19 cellular contexts compared by ENCODE assay signal in genomic region chr6:26332843-26333242, GRCh38. TPM values are rescaled to one million over a fixed set of nuclear protein-coding genes. Genes with fewer than 3 reads are reported as not detected.
DNase-seq lines count a peak whose midpoint lies in the region; ATAC-seq, FAIRE-seq and TF ChIP-seq lines count a peak whose summit lies in the region.
"Had no signal": no experiment of that assay in that cellular context is flagged by ENCODE, and none has a peak within 500 bp of the region (broad histone marks: within the 10 kb centered on the region; RNA-seq: fewer than 3 reads in every experiment).

No MANE protein-coding gene starts in this region.

- CTCF ChIA-PET in MCF 10A (lab: Yijun Ruan, JAX) = interaction anchor here (1.4 to 1.5 kb wide), 2 partner anchors 9 to 263 kb away, joined by 6 read pairs; no protein-coding TSS in a partner anchor

- no peak overlapping the region for H3K9ac ChIP-seq in astrocyte (ENCODE audit: low read length)
- no peak overlapping the region for H3K9ac ChIP-seq in smooth muscle cell (ENCODE audit: low read depth)

- no peaks in the 10 kb centered on the region for H3K27me3 Mint-ChIP-seq in MCF 10A (ENCODE audit: insufficient read depth, unreplicated experiment)
- peaks cover 6% of the 10 kb centered on the region for H3K27me3 Mint-ChIP-seq in astrocyte (ENCODE audit: low read depth, unreplicated experiment)

- no TSS peak for BruUV-seq in MCF 10A (replicated peaks; lab: Mats Ljungman, UMichigan)

- H4K20me1 ChIP-seq in astrocyte (ENCODE audit: insufficient read depth, low read length) (no peaks in the 10 kb centered on the region), smooth muscle cell (ENCODE audit: low read depth) (no peaks in the 10 kb centered on the region)

- FAIRE-seq in astrocyte (lab: Jason Lieb, UNC) = no peak
- FAIRE-seq: GM18507 had no signal

- H2AFZ ChIP-seq in astrocyte (ENCODE audit: low read depth, low read length) (no peak overlapping the region), smooth muscle cell (ENCODE audit: low read depth) (no peak overlapping the region)

- no peak overlapping the region for H3K27ac Mint-ChIP-seq in MCF 10A (ENCODE audit: low read depth, unreplicated experiment)
- H3K27ac Mint-ChIP-seq in astrocyte (ENCODE audit: unreplicated experiment) = no peak overlapping the region
- H3K27ac Mint-ChIP-seq: activated naive CD4-positive, alpha-beta T cell treated with anti-CD3 and anti-CD28 coated beads, Interleukin-2, amount 50 U/mL, for 72 hours; B cell had no signal

- H3K36me3 ChIP-seq in breast epithelium (no peaks in the 10 kb centered on the region), astrocyte (ENCODE audit: insufficient read depth, low read length) (no peaks in the 10 kb centered on the region), smooth muscle cell (ENCODE audit: low read depth) (no peaks in the 10 kb centered on the region), body of pancreas (replicated peaks in 1 of 2; ENCODE audit: insufficient read depth in 1 of 2, low read depth in 2 of 2) (no peaks in the 10 kb centered on the region)
- H3K36me3 ChIP-seq: heart right ventricle had no signal

- POLR2A ChIA-PET in MCF 10A (lab: Yijun Ruan, JAX) = interaction anchor here (0.7 to 8.4 kb wide), 4 partner anchors 10 to 273 kb away, joined by 3 to 89 read pairs (median 14); no protein-coding TSS in a partner anchor

- TF ChIP-seq POLR2A in breast epithelium (IDR thresholded peaks at IDR 0.05) (no peak), body of pancreas (IDR thresholded peaks at IDR 0.05) (no peak)

- H3K9me3 ChIP-seq in breast epithelium = no peaks in the 10 kb centered on the region
- H3K9me3 ChIP-seq in astrocyte (ENCODE audit: insufficient read depth, low read depth, low read length) = no peaks in the 10 kb centered on the region
- H3K9me3 ChIP-seq in smooth muscle cell (replicated peaks; ENCODE audit: low read depth) = no peaks in the 10 kb centered on the region
- H3K9me3 ChIP-seq in body of pancreas = peaks cover 0 to 8% (median 0%) of the 10 kb centered on the region in 3 donors

- H3K79me2 ChIP-seq in astrocyte (ENCODE audit: insufficient read depth, low read length) (no peaks in the 10 kb centered on the region), smooth muscle cell (ENCODE audit: low read depth) (no peaks in the 10 kb centered on the region)

- intact Hi-C loops in MCF 10A (cut with micrococcal nuclease) = no loop called here
- intact Hi-C loops in breast epithelium (cut with DNase I; ENCODE audit: low total_unique reads) = no loop called here
- intact Hi-C loops in body of pancreas (cut with DNase I) = no loop called here

- H3K4me1 Mint-ChIP-seq in MCF 10A (ENCODE audit: insufficient read depth, unreplicated experiment) (peaks cover 28% of the 10 kb centered on the region), astrocyte (ENCODE audit: low read depth, unreplicated experiment) (peaks cover 14% of the 10 kb centered on the region)

- no peak for ATAC-seq in body of pancreas
- ATAC-seq: activated naive CD4-positive, alpha-beta T cell treated with anti-CD3 and anti-CD28 coated beads, Interleukin-2, amount 50 U/mL, for 72 hours; heart right ventricle; left lobe of liver had no signal

- H3F3A ChIP-seq in smooth muscle cell (ENCODE audit: low read depth) = peaks cover 12% of the 10 kb centered on the region

- peak overlapping the region; percentile 75 for H3K4me3 Mint-ChIP-seq in MCF 10A (ENCODE audit: unreplicated experiment)
- H3K4me3 Mint-ChIP-seq in astrocyte (ENCODE audit: unreplicated experiment) = peak overlapping the region; percentile 91
- H3K4me3 Mint-ChIP-seq: B cell had no signal

- 62% methylated on average over 3 of the region's 3 CpGs for WGBS in smooth muscle cell (ENCODE audit: low lambda C conversion rate)
- WGBS in body of pancreas, 2 donors = 50 to 62% methylated on average over 3 of the region's 3 CpGs

- H3K4me2 ChIP-seq in astrocyte (ENCODE audit: low read length) = peak overlapping the region; percentile 93
- peak overlapping the region; percentile 91 for H3K4me2 ChIP-seq in smooth muscle cell

- H3K27ac ChIP-seq in breast epithelium = no peak overlapping the region
- no peak overlapping the region for H3K27ac ChIP-seq in astrocyte (ENCODE audit: low read depth, low read length)
- no peak overlapping the region for H3K27ac ChIP-seq in smooth muscle cell (ENCODE audit: low read depth)
- no peak overlapping the region for H3K27ac ChIP-seq in body of pancreas
- H3K27ac ChIP-seq: heart right ventricle had no signal

- TF ChIP-seq CTCF in MCF 10A (IDR thresholded peaks at IDR 0.05; ENCODE audit: unreplicated experiment) (no peak), breast epithelium (IDR thresholded peaks at IDR 0.05) (no peak), LNCaP clone FGC (IDR thresholded peaks at IDR 0.05; ENCODE audit: control insufficient read depth, extremely low read depth, insufficient read depth) (no peak), astrocyte (IDR thresholded peaks at IDR 0.05; ENCODE audit: insufficient read depth, low read depth, low read length) (no peak), smooth muscle cell (IDR thresholded peaks at IDR 0.05; ENCODE audit: borderline replicate concordance, insufficient read depth, poor library complexity, severe bottlenecking) (no peak), body of pancreas (IDR thresholded peaks at IDR 0.05) (no peak)

- H3K9me3 Mint-ChIP-seq in MCF 10A (ENCODE audit: unreplicated experiment) = no peaks in the 10 kb centered on the region
- H3K9me3 Mint-ChIP-seq in astrocyte (ENCODE audit: unreplicated experiment) = no peaks in the 10 kb centered on the region
- H3K9me3 Mint-ChIP-seq: activated naive CD4-positive, alpha-beta T cell treated with anti-CD3 and anti-CD28 coated beads, Interleukin-2, amount 50 U/mL, for 72 hours had no signal

- H3K4me1 ChIP-seq in breast epithelium = no peaks in the 10 kb centered on the region
- H3K4me1 ChIP-seq in astrocyte (ENCODE audit: insufficient read depth, low read length) = peaks cover 11% of the 10 kb centered on the region
- H3K4me1 ChIP-seq in smooth muscle cell (ENCODE audit: low read depth) = peaks cover 14% of the 10 kb centered on the region
- no peaks in the 10 kb centered on the region for H3K4me1 ChIP-seq in body of pancreas

- DNase-seq in MCF 10A (ENCODE audit: unreplicated experiment) (no peak), breast epithelium (ENCODE audit: low spot score in 2 of 2) (no peak), LNCaP clone FGC (ENCODE audit: low read depth) (no peak), astrocyte (ENCODE audit: low read depth) (no peak), smooth muscle cell (lab: John Stamatoyannopoulos, UW; ENCODE audit: unreplicated experiment) (no peak), NCI-H446 treated with DMSO at 0.1 percent for 48 hours (lab: John Stamatoyannopoulos, UW) (no peak), NCI-H128 (lab: John Stamatoyannopoulos, UW; ENCODE audit: unreplicated experiment) (no peak), body of pancreas (no peak)
- DNase-seq: activated CD4-positive, alpha-beta T cell treated with anti-CD3 and anti-CD28 coated beads, Interleukin-2, amount 50 U/mL, for 1 hour; cerebellar nuclear complex; heart right ventricle; NCI-H1092; NCI-H2227 treated with DMSO at 0.1 percent for 48 hours; retina; stimulated activated CD4-positive, alpha-beta T cell treated with anti-CD3 and anti-CD28 coated beads, Interleukin-4, amount 100 ng/mL, for 1 hour had no signal

- H3K36me3 Mint-ChIP-seq in MCF 10A (ENCODE audit: insufficient read depth, unreplicated experiment) = peaks cover 26% of the 10 kb centered on the region
- no peaks in the 10 kb centered on the region for H3K36me3 Mint-ChIP-seq in astrocyte (ENCODE audit: low read depth, unreplicated experiment)

- H3K27me3 ChIP-seq in breast epithelium (peaks cover 0 to 63% of the 10 kb centered on the region in 2 donors), astrocyte (ENCODE audit: insufficient read depth, low read length) (no peaks in the 10 kb centered on the region), smooth muscle cell (ENCODE audit: low read depth) (peaks cover 20% of the 10 kb centered on the region), body of pancreas (peaks cover 4 to 32% of the 10 kb centered on the region in 2 donors)

- H3K4me3 ChIP-seq in breast epithelium (no peak overlapping the region), LNCaP clone FGC (ENCODE audit: low read depth, low read length) (peak overlapping the region; percentile 70), astrocyte (ENCODE audit: insufficient read depth, low read depth, low read length) (no peak overlapping the region), smooth muscle cell (no peak overlapping the region), body of pancreas (no peak overlapping the region)
- H3K4me3 ChIP-seq: heart right ventricle had no signal

RNA-seq across cellular contexts. Expression of gene BTN3A2, which starts 32.2 kb away (rescaled TPM):
- total RNA-seq in MCF 10A (2022) (9.9 and 16.4 TPM in 2 replicates), breast epithelium (10 to 100 TPM; 13.6 to 20.3 (median 13.8) TPM), astrocyte (31.7 and 34.1 TPM in 2 replicates), smooth muscle cell (5.1 and 19.7 TPM in 2 replicates), body of pancreas (1 to 10 TPM; 5.9 to 8.6 TPM)
- 7.6 and 13.3 TPM in 2 replicates for polyA plus RNA-seq in smooth muscle cell

RNA-seq across cellular contexts. Expression of gene BTN2A2, which starts 50.1 kb away (rescaled TPM):
- total RNA-seq in MCF 10A (2022) (6.7 and 8.7 TPM in 2 replicates), breast epithelium (10 to 100 TPM in 2 of 3 donors, 1 to 10 TPM in 1; 4.8 to 18.7 (median 11.5) TPM), astrocyte (19.9 and 25.1 TPM in 2 replicates), smooth muscle cell (11.1 and 12.1 TPM in 2 replicates), body of pancreas (1 to 10 TPM; 3.1 to 5.3 TPM)
- 6.3 and 12.1 TPM in 2 replicates for polyA plus RNA-seq in smooth muscle cell
